ENCODE assay signal across 23 cellular contexts in the genomic region with DNA sequence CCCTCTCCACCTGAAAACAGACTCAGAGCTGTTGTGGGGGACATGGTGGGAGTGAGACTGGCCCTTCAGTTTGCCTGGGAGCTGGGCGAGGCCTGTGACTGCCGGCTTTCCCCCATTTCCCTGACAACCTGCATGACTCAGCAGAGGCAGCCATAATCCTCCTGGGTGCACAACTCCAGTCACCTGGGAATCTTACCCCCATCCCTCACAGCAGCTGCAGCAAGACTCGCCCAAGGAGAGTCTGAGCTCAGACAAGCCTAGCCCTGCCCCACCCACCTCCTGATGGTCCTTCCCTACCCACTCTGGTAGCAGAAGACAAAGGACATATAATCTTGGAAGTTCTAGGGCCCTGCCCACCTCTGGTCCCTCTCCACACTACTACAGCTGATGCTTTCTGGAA.
"Had no signal": no experiment of that assay in that cellular context is flagged by ENCODE, and none has a peak within 500 bp of the region (broad histone marks: within the 10 kb centered on the region; RNA-seq: fewer than 3 reads in every experiment).

No MANE protein-coding gene starts in this region.

- H3K27ac ChIP-seq: hepatocyte, left ventricle myocardium inferior, lower lobe of right lung, ovary, stomach, thoracic aorta, transverse colon had no signal

- H3K9me3 ChIP-seq: lower lobe of right lung, ovary, stomach, thoracic aorta, transverse colon had no signal

- H3K27me3 ChIP-seq: hepatocyte, ovary, stomach, transverse colon had no signal

- H3K4me3 Mint-ChIP-seq: dendritic cell treated with granulocyte-macrophage colony-stimulating factor and Interleukin-4, amounts not matched to agents 40 ng/mL and 50 ng/mL, for 4 days; effector memory CD8-positive, alpha-beta T cell; naive B cell; nephron progenitor cell had no signal

- H2AFZ ChIP-seq: hepatocyte had no signal

- H3K27me3 Mint-ChIP-seq: dendritic cell treated with granulocyte-macrophage colony-stimulating factor and Interleukin-4, amounts not matched to agents 40 ng/mL and 50 ng/mL, for 4 days; effector memory CD8-positive, alpha-beta T cell had no signal

- H3K79me2 ChIP-seq: hepatocyte had no signal

- H3K36me3 ChIP-seq: left ventricle myocardium inferior, lower lobe of right lung, ovary, stomach, thoracic aorta, transverse colon had no signal

- H3K4me2 ChIP-seq: hepatocyte had no signal

- H3K4me1 Mint-ChIP-seq: nephron progenitor cell had no signal

- ATAC-seq: effector memory CD8-positive, alpha-beta T cell; left cardiac atrium; lower lobe of right lung; right cardiac atrium had no signal

- DNase-seq: effector memory CD8-positive, alpha-beta T cell; erythroblast; foreskin melanocyte; head of caudate nucleus; kidney; left cardiac atrium; left ventricle myocardium inferior; lower lobe of right lung; mesenchymal stem cell; midbrain; naive B cell; nephron progenitor cell; ovary; small intestine; stimulated activated CD4-positive, alpha-beta T cell treated with anti-CD3 and anti-CD28 coated beads, Interleukin-12 subunit alpha, Interleukin-12 subunit beta, amount 100 ng/mL, for 4 hours; stimulated activated naive CD4-positive, alpha-beta T cell; stomach; substantia nigra; transverse colon had no signal

- H3K27ac Mint-ChIP-seq: dendritic cell treated with granulocyte-macrophage colony-stimulating factor and Interleukin-4, amounts not matched to agents 40 ng/mL and 50 ng/mL, for 4 days; effector memory CD8-positive, alpha-beta T cell; naive B cell had no signal

- H3K4me3 ChIP-seq: hepatocyte, left ventricle myocardium inferior, lower lobe of right lung, ovary, stomach, thoracic aorta, transverse colon had no signal

- H3K4me1 ChIP-seq: left ventricle myocardium inferior, lower lobe of right lung, stomach, transverse colon had no signal
